In the genomic region with DNA sequence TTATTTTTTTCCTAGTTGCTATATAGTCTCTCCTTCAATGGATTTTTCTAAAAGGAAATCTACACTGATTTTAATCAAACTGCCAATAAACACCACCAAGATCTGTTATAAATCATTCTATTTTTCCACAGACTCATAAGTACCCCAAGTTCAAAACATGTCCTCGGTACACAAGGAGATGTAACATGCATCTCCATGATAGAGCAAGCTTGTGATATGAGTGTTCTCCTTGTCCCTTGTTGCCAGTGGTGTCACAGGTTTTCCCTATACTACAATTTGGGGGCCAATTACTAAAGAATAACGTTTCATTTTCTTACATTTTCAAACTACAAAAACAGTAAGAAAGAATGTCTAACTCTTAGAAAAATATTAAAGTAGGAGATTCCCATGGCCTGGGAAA, we compare ENCODE assay signal across 8 cellular contexts. TPM values are rescaled to one million over a fixed set of nuclear protein-coding genes. Genes with fewer than 3 reads are reported as not detected.
DNase-seq lines count a peak whose midpoint lies in the region; ATAC-seq and TF ChIP-seq lines count a peak whose summit lies in the region.

No MANE protein-coding gene starts in this region.

- H3K4me2 ChIP-seq in Karpas-422 (ENCODE audit: low read depth, low read length, poor library complexity, severe bottlenecking): peak overlapping the region; percentile 44

- DNase-seq in ELR (ENCODE audit: low read depth): peak; percentile 22
- DNase-seq in Karpas-422: no peak
- no peak for DNase-seq in adrenal gland
- DNase-seq in head of caudate nucleus: no peak
- DNase-seq in left lobe of liver (ENCODE audit: low spot score): no peak
- no peak for DNase-seq in GM03348 (ENCODE audit: low spot score)

- 38 to 48% (median 44%) methylated on average over 2 of the region's 2 CpGs for WGBS in adrenal gland, 4 donors

- no peaks in the 10 kb centered on the region for H3K79me2 ChIP-seq in Karpas-422 (ENCODE audit: low read length)

- TF ChIP-seq POLR2A in adrenal gland (IDR thresholded peaks at IDR 0.05): no peak

- H3K9ac ChIP-seq in Karpas-422 (ENCODE audit: low read length): peak overlapping the region; percentile 21; the same call in 1 of the 2 replicates
- H3K9ac ChIP-seq in rectal smooth muscle tissue (ENCODE audit: low read length): no peak overlapping the region

- H3K27me3 ChIP-seq in Karpas-422 (ENCODE audit: low read length) (no peaks in the 10 kb centered on the region), adrenal gland (no peaks in the 10 kb centered on the region), rectal smooth muscle tissue (ENCODE audit: control insufficient read depth, insufficient read depth, low read length) (no peaks in the 10 kb centered on the region)

- peak overlapping the region; percentile 80; the same call in 1 of the 2 replicates for H2AFZ ChIP-seq in Karpas-422 (ENCODE audit: low read length)

- H3K4me3 ChIP-seq in Karpas-422 (ENCODE audit: low read length) (peak overlapping the region; percentile 16; the same call in 1 of the 2 replicates), adrenal gland (peak overlapping the region in 1 of 4 donors; percentile 31), rectal smooth muscle tissue (ENCODE audit: low read length) (peak overlapping the region; percentile 34)

- no peaks in the 10 kb centered on the region for H3K9me3 ChIP-seq in Karpas-422 (ENCODE audit: low read length)
- H3K9me3 ChIP-seq in adrenal gland (replicated peaks in 1 of 3): no peaks in the 10 kb centered on the region

- TF ChIP-seq CTCF in adrenal gland (IDR thresholded peaks at IDR 0.05): no peak

- intact Hi-C loops in adrenal gland (cut with DNase I): no loop called here
- intact Hi-C loops in head of caudate nucleus (cut with DNase I): no loop called here

- ATAC-seq in GM18861 (IDR thresholded peaks at IDR 0.05; ENCODE audit: unreplicated experiment) (no peak), left lobe of liver (no peak)

- no peaks in the 10 kb centered on the region for H4K20me1 ChIP-seq in Karpas-422 (ENCODE audit: insufficient read depth, low read depth, low read length)

- no peak overlapping the region for H3K27ac ChIP-seq in Karpas-422 (ENCODE audit: low read length)
- peak overlapping the region in 3 of 5 donors; percentile 20 to 63 (median 58) for H3K27ac ChIP-seq in adrenal gland
- no peak overlapping the region for H3K27ac ChIP-seq in rectal smooth muscle tissue (ENCODE audit: low read depth, low read length)

- no peaks in the 10 kb centered on the region for H3K9me2 ChIP-seq in Karpas-422 (replicated peaks; ENCODE audit: insufficient read depth, low read length)

- H3K36me3 ChIP-seq in Karpas-422 (ENCODE audit: insufficient read depth, low read length) (no peaks in the 10 kb centered on the region), adrenal gland (replicated peaks in 1 of 2) (no peaks in the 10 kb centered on the region), rectal smooth muscle tissue (ENCODE audit: control insufficient read depth, insufficient read depth, low read length) (no peaks in the 10 kb centered on the region)

- H3K4me1 ChIP-seq in Karpas-422 (ENCODE audit: low read length) (peaks cover 3% of the 10 kb centered on the region; the same call in 1 of the 2 replicates), adrenal gland (replicated peaks in 1 of 2) (peaks cover 4 to 13% of the 10 kb centered on the region in 2 donors), rectal smooth muscle tissue (ENCODE audit: control insufficient read depth, insufficient read depth, low read length) (no peaks in the 10 kb centered on the region)

RNA-seq across cellular contexts. Expression of a gene that starts 0.5 kb away (rescaled TPM):
- 0.61 and 2.6 TPM in 2 replicates for total RNA-seq in Karpas-422 (2014; rRNA removed; shearing (Covaris generic); ENCODE audit: low replicate concordance)
- total RNA-seq in adrenal gland: 10 to 100 TPM; 23.6 to 37.9 (median 26.8) TPM
- 10 to 100 TPM in 2 of 3 donors, 1 to 10 TPM in 1; 9.1 to 26.1 (median 12.3) TPM for polyA plus RNA-seq in adrenal gland
- 3.0 TPM for total RNA-seq in left lobe of liver

Comparison
In these comparisons a context has a peak if more than half of its experiments do, and no peak if none do; other contexts are left out.
1. H3K27ac ChIP-seq: peak in adrenal gland (3 of 5); none in Karpas-422 (single experiment) and rectal smooth muscle tissue (single experiment).